Comparison of ENCODE assay signal across 1 cellular context in genomic region chr3:182959474-182960350, GRCh38.
TF ChIP-seq lines count a peak whose summit lies in the region.

No MANE protein-coding gene starts in this region.

TF ChIP-seq in K562, 482 proteins besides CTCF, POLR2A, EP300 and RAD21 (continued from another document and continues in another):
- TF ChIP-seq PRDM10 (IDR thresholded peaks at IDR 0.05; ENCODE audit: partially characterized antibody), result peak; percentile 91
- TF ChIP-seq EGR1 (conservative IDR thresholded peaks at IDR 0.05), result no peak
- TF ChIP-seq ZNF717 (CRISPR knock-in tag; IDR thresholded peaks at IDR 0.05), result no peak
- TF ChIP-seq MAZ (CRISPR knock-in tag; conservative IDR thresholded peaks at IDR 0.05 in 1 of 2, IDR thresholded peaks at IDR 0.05 in 1 of 2), result no peak
- TF ChIP-seq NFE2L1 (tag; IDR thresholded peaks at IDR 0.05; ENCODE audit: borderline replicate concordance, low read depth), result no peak
- 0 out of 2 replicates have a peak, but pooled peaks have one; percentile 19 for TF ChIP-seq SMARCA5 (IDR thresholded peaks at IDR 0.05)
- no peak for TF ChIP-seq OTX1 (CRISPR knock-in tag; IDR thresholded peaks at IDR 0.05)
- TF ChIP-seq RFX7 (CRISPR knock-in tag; IDR thresholded peaks at IDR 0.05), result no peak
- TF ChIP-seq FOXA3 (CRISPR knock-in tag; conservative IDR thresholded peaks at IDR 0.05 in 1 of 2, IDR thresholded peaks at IDR 0.05 in 1 of 2), result no peak
- TF ChIP-seq ARNT (IDR thresholded peaks at IDR 0.05), result no peak
- TF ChIP-seq, protein P1, sequence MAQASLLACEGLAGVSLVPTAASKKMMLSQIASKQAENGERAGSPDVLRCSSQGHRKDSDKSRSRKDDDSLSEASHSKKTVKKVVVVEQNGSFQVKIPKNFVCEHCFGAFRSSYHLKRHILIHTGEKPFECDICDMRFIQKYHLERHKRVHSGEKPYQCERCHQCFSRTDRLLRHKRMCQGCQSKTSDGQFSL (CRISPR knock-in tag; IDR thresholded peaks at IDR 0.05), result no peak
- TF ChIP-seq, protein P1 (tag; IDR thresholded peaks at IDR 0.05), result no peak
- no peak for TF ChIP-seq EZH2 (IDR thresholded peaks at IDR 0.05; ENCODE audit: borderline replicate concordance, low read depth, low read length)
- peak; percentile 91 for TF ChIP-seq ZNF316 (IDR thresholded peaks at IDR 0.05)
- TF ChIP-seq, protein P2, sequence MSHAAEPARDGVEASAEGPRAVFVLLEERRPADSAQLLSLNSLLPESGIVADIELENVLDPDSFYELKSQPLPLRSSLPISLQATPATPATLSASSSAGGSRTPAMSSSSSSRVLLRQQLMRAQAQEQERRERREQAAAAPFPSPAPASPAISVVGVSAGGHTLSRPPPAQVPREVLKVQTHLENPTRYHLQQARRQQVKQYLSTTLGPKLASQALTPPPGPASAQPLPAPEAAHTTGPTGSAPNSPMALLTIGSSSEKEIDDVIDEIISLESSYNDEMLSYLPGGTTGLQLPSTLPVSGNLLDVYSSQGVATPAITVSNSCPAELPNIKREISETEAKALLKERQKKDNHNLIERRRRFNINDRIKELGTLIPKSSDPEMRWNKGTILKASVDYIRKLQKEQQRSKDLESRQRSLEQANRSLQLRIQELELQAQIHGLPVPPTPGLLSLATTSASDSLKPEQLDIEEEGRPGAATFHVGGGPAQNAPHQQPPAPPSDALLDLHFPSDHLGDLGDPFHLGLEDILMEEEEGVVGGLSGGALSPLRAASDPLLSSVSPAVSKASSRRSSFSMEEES (CRISPR knock-in tag; IDR thresholded peaks at IDR 0.05), result no peak
- TF ChIP-seq SMAD2 (IDR thresholded peaks at IDR 0.05; ENCODE audit: low read depth, low read length), result no peak
- no peak for TF ChIP-seq NCOA6 (IDR thresholded peaks at IDR 0.05)
- TF ChIP-seq MIER1 (IDR thresholded peaks at IDR 0.05; ENCODE audit: low read depth), result no peak
- TF ChIP-seq NCOA1 (IDR thresholded peaks at IDR 0.05; ENCODE audit: low read depth), result no peak
- no peak for TF ChIP-seq ZNF212 (CRISPR knock-in tag; IDR thresholded peaks at IDR 0.05)
- 0 out of 2 replicates have a peak, but pooled peaks have one; percentile 23 for TF ChIP-seq CXXC5 (CRISPR knock-in tag; IDR thresholded peaks at IDR 0.05)
- no peak for TF ChIP-seq E2F3 (CRISPR knock-in tag; IDR thresholded peaks at IDR 0.05)
- no peak for TF ChIP-seq PHF21A (IDR thresholded peaks at IDR 0.05; ENCODE audit: borderline replicate concordance, low read depth)
- TF ChIP-seq, protein P3, sequence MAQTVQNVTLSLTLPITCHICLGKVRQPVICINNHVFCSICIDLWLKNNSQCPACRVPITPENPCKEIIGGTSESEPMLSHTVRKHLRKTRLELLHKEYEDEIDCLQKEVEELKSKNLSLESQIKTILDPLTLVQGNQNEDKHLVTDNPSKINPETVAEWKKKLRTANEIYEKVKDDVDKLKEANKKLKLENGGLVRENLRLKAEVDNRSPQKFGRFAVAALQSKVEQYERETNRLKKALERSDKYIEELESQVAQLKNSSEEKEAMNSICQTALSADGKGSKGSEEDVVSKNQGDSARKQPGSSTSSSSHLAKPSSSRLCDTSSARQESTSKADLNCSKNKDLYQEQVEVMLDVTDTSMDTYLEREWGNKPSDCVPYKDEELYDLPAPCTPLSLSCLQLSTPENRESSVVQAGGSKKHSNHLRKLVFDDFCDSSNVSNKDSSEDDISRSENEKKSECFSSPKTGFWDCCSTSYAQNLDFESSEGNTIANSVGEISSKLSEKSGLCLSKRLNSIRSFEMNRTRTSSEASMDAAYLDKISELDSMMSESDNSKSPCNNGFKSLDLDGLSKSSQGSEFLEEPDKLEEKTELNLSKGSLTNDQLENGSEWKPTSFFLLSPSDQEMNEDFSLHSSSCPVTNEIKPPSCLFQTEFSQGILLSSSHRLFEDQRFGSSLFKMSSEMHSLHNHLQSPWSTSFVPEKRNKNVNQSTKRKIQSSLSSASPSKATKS (CRISPR knock-in tag; IDR thresholded peaks at IDR 0.05), result no peak
- no peak for TF ChIP-seq ZNF696 (CRISPR knock-in tag; conservative IDR thresholded peaks at IDR 0.05)
- TF ChIP-seq C11orf30 (IDR thresholded peaks at IDR 0.05; ENCODE audit: low read depth), result peak; percentile 87
- no peak for TF ChIP-seq SREBF2 (CRISPR knock-in tag; IDR thresholded peaks at IDR 0.05)
- TF ChIP-seq, protein P4, sequence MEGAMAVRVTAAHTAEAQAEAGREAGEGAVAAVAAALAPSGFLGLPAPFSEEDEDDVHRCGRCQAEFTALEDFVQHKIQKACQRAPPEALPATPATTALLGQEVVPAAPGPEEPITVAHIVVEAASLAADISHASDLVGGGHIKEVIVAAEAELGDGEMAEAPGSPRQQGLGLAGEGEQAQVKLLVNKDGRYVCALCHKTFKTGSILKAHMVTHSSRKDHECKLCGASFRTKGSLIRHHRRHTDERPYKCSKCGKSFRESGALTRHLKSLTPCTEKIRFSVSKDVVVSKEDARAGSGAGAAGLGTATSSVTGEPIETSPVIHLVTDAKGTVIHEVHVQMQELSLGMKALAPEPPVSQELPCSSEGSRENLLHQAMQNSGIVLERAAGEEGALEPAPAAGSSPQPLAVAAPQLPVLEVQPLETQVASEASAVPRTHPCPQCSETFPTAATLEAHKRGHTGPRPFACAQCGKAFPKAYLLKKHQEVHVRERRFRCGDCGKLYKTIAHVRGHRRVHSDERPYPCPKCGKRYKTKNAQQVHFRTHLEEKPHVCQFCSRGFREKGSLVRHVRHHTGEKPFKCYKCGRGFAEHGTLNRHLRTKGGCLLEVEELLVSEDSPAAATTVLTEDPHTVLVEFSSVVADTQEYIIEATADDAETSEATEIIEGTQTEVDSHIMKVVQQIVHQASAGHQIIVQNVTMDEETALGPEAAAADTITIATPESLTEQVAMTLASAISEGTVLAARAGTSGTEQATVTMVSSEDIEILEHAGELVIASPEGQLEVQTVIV (CRISPR knock-in tag; IDR thresholded peaks at IDR 0.05; ENCODE audit: borderline replicate concordance), result no peak
- TF ChIP-seq DIDO1 (tag; IDR thresholded peaks at IDR 0.05; ENCODE audit: low read depth), result no peak
- no peak for TF ChIP-seq YY1 (IDR thresholded peaks at IDR 0.05; ENCODE audit: borderline replicate concordance in 1 of 3, control insufficient read depth in 1 of 3, extremely low read depth in 1 of 3, insufficient read depth in 3 of 3, insufficient read length in 1 of 3, insufficient replicate concordance in 2 of 3, low read depth in 1 of 3, low read length in 2 of 3)
- no peak for TF ChIP-seq ZNF830 (CRISPR knock-in tag; IDR thresholded peaks at IDR 0.05)
- TF ChIP-seq ZNF184 (CRISPR knock-in tag; IDR thresholded peaks at IDR 0.05), result no peak
- TF ChIP-seq TEAD2 (tag; IDR thresholded peaks at IDR 0.05), result no peak
- no peak for TF ChIP-seq CREBBP (IDR thresholded peaks at IDR 0.05; ENCODE audit: low read depth, low read length)
- TF ChIP-seq MAFG (tag; conservative IDR thresholded peaks at IDR 0.05), result peak; percentile 68
- TF ChIP-seq ETV1 (tag; conservative IDR thresholded peaks at IDR 0.05; ENCODE audit: low read depth), result 0 out of 2 replicates have a peak, but pooled peaks have one; percentile 26
- TF ChIP-seq NCOA4 (IDR thresholded peaks at IDR 0.05; ENCODE audit: partially characterized antibody), result no peak
- TF ChIP-seq GTF2E2 (tag; IDR thresholded peaks at IDR 0.05), result no peak
- TF ChIP-seq ETS2 (tag; IDR thresholded peaks at IDR 0.05; ENCODE audit: borderline replicate concordance, poor library complexity, severe bottlenecking), result no peak
- TF ChIP-seq E2F5 (CRISPR knock-in tag; IDR thresholded peaks at IDR 0.05), result no peak
- no peak for TF ChIP-seq GABPA (tag; conservative IDR thresholded peaks at IDR 0.05; ENCODE audit: low read depth)
- no peak for TF ChIP-seq HDAC6 (IDR thresholded peaks at IDR 0.05; ENCODE audit: low read depth, low read length)
- TF ChIP-seq RERE (CRISPR knock-in tag; IDR thresholded peaks at IDR 0.05; ENCODE audit: borderline replicate concordance), result no peak
- TF ChIP-seq, protein P5, sequence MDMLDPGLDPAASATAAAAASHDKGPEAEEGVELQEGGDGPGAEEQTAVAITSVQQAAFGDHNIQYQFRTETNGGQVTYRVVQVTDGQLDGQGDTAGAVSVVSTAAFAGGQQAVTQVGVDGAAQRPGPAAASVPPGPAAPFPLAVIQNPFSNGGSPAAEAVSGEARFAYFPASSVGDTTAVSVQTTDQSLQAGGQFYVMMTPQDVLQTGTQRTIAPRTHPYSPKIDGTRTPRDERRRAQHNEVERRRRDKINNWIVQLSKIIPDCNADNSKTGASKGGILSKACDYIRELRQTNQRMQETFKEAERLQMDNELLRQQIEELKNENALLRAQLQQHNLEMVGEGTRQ (CRISPR knock-in tag; IDR thresholded peaks at IDR 0.05), result peak; percentile 76
- TF ChIP-seq SRSF1 (IDR thresholded peaks at IDR 0.05; ENCODE audit: low read depth, low read length), result no peak
- no peak for TF ChIP-seq ZNF444 (CRISPR knock-in tag; IDR thresholded peaks at IDR 0.05)
- TF ChIP-seq, protein P6, sequence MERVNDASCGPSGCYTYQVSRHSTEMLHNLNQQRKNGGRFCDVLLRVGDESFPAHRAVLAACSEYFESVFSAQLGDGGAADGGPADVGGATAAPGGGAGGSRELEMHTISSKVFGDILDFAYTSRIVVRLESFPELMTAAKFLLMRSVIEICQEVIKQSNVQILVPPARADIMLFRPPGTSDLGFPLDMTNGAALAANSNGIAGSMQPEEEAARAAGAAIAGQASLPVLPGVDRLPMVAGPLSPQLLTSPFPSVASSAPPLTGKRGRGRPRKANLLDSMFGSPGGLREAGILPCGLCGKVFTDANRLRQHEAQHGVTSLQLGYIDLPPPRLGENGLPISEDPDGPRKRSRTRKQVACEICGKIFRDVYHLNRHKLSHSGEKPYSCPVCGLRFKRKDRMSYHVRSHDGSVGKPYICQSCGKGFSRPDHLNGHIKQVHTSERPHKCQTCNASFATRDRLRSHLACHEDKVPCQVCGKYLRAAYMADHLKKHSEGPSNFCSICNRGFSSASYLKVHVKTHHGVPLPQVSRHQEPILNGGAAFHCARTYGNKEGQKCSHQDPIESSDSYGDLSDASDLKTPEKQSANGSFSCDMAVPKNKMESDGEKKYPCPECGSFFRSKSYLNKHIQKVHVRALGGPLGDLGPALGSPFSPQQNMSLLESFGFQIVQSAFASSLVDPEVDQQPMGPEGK (CRISPR knock-in tag; IDR thresholded peaks at IDR 0.05; ENCODE audit: borderline replicate concordance), result no peak
